8 cellular contexts compared by ENCODE assay signal in the genomic region with DNA sequence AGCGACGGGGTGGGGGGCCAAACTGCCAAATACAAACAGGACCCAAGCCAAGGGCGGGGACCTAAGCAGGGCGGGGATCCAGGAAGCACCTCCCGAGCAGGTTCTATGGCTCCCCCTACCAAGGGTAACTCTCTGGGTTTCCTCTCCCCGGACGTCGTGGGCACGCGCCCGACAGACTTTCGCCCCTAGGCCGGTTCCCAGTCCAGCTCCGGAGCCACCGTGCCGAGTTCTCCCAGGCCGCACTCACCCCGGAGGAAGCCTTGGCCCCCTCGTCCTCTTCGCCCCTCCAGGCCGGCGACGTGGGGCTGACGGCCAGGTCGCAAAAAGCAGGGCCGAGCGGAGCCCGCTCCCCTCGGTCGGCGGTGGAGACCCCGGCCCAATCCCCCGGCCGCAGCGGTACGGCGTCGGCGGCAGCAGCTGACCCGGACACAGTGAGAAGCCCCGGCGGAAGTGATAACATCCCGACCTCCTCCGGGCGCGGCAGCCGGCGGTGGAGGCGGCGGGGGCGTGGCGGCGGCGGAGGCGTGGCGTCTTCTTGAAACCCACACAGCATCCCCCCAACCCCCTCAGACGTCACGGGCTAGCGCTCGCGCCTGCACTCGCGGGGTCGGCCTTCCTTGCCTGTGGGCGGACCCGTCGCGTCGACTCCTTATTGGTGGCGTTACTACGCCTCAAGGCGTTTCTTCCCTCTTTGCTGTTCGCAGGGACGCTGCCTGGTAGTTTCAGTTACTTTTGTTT. TPM values are rescaled to one million over a fixed set of nuclear protein-coding genes. Genes with fewer than 3 reads are reported as not detected.
A peak's percentile ranks its signal among the peaks of the same experiment; 100 is the strongest.
DNase-seq lines count a peak whose midpoint lies in the region; ATAC-seq and TF ChIP-seq lines count a peak whose summit lies in the region.

A gene with protein sequence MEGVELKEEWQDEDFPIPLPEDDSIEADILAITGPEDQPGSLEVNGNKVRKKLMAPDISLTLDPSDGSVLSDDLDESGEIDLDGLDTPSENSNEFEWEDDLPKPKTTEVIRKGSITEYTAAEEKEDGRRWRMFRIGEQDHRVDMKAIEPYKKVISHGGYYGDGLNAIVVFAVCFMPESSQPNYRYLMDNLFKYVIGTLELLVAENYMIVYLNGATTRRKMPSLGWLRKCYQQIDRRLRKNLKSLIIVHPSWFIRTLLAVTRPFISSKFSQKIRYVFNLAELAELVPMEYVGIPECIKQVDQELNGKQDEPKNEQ (minus strand): TSS at position 433 of the 738 bp plus-strand sequence. CDS start 6,863 bp downstream, outside the sequence.

- peaks cover 21 to 29% of the 10 kb centered on the region in 2 donors for H3K36me3 Mint-ChIP-seq in activated naive CD4-positive, alpha-beta T cell treated with anti-CD3 and anti-CD28 coated beads, Interleukin-2, amount 50 U/mL, for 72 hours

- 1% methylated on average over 25 to 44 of the region's 74 CpGs for WGBS in testis, 2 donors

- H3K27ac ChIP-seq in testis = peak within 1 kb of the TSS; percentile 95 to 97

- H3K4me1 ChIP-seq in testis = peaks cover 15% of the 10 kb centered on the region

- TF ChIP-seq POLR2A in testis (IDR thresholded peaks at IDR 0.05) = peak; percentile 43

- H3K9me3 Mint-ChIP-seq in activated naive CD4-positive, alpha-beta T cell treated with anti-CD3 and anti-CD28 coated beads, Interleukin-2, amount 50 U/mL, for 72 hours = no peaks in the 10 kb centered on the region

- H3K27me3 ChIP-seq in testis = no peaks in the 10 kb centered on the region

- H3K27ac Mint-ChIP-seq in activated naive CD4-positive, alpha-beta T cell treated with anti-CD3 and anti-CD28 coated beads, Interleukin-2, amount 50 U/mL, for 72 hours = peak within 1 kb of the TSS; percentile 97 to 99

- intact Hi-C loops in testis (cut with DNase I; ENCODE audit: low total_unique reads) = no loop called here

- no peaks in the 10 kb centered on the region for H3K9me3 ChIP-seq in testis

- peak; percentile 88 for ATAC-seq in HG02571 (IDR thresholded peaks at IDR 0.05; ENCODE audit: unreplicated experiment)
- ATAC-seq in activated naive CD4-positive, alpha-beta T cell treated with anti-CD3 and anti-CD28 coated beads, Interleukin-2, amount 50 U/mL, for 72 hours = peak; percentile 92 to 94
- peak; percentile 92 for ATAC-seq in omental fat pad (ENCODE audit: low FRiP score)

- H3K4me3 ChIP-seq in testis = peak within 1 kb of the TSS; percentile 94 to 97

- DNase-seq in GM04504 (ENCODE audit: low read depth) (peak; percentile 94), NCI-H1092 treated with DMSO at 0.1 percent for 48 hours (lab: John Stamatoyannopoulos, UW) (peak; percentile 93), SKM-1 (lab: John Stamatoyannopoulos, UW; ENCODE audit: unreplicated experiment) (peak; percentile 94), glomerular endothelial cell (ENCODE audit: extremely low read depth, low read depth, low spot score) (peak; percentile 72), omental fat pad (ENCODE audit: low spot score) (peak; percentile 95), testis (peak; percentile 100)
- peak; percentile 94 to 97 for DNase-seq in activated naive CD4-positive, alpha-beta T cell treated with anti-CD3 and anti-CD28 coated beads, Interleukin-2, amount 50 U/mL, for 72 hours (ENCODE audit: low spot score in 2 of 2)

- H3K36me3 ChIP-seq in testis (ENCODE audit: low read depth, missing control alignments) = no peaks in the 10 kb centered on the region

- TF ChIP-seq CTCF in omental fat pad (IDR thresholded peaks at IDR 0.05) (no peak), testis (IDR thresholded peaks at IDR 0.05) (no peak)

RNA-seq across cellular contexts. Expression of the gene that starts here (rescaled TPM):
- 10 to 100 TPM; 44.2 to 49.1 TPM for total RNA-seq in activated naive CD4-positive, alpha-beta T cell treated with anti-CD3 and anti-CD28 coated beads, Interleukin-2, amount 50 U/mL, for 72 hours
- total RNA-seq in glomerular endothelial cell (114 and 142 TPM in 2 replicates), omental fat pad (100 to 1,000 TPM; 102 to 162 (median 132) TPM), testis (100 to 1,000 TPM; 133 to 145 TPM)
- polyA plus RNA-seq in testis (ENCODE audit: insufficient read depth, low read depth, low replicate concordance) = 47.9 TPM

Comparison
In these comparisons a context has a peak if more than half of its experiments do, and no peak if none do; other contexts are left out.
1. Peak in every context shown above with its lines: DNase-seq, ATAC-seq, H3K4me3 ChIP-seq and H3K27ac ChIP-seq.